13 cellular contexts compared by ENCODE assay signal in the genomic region with DNA sequence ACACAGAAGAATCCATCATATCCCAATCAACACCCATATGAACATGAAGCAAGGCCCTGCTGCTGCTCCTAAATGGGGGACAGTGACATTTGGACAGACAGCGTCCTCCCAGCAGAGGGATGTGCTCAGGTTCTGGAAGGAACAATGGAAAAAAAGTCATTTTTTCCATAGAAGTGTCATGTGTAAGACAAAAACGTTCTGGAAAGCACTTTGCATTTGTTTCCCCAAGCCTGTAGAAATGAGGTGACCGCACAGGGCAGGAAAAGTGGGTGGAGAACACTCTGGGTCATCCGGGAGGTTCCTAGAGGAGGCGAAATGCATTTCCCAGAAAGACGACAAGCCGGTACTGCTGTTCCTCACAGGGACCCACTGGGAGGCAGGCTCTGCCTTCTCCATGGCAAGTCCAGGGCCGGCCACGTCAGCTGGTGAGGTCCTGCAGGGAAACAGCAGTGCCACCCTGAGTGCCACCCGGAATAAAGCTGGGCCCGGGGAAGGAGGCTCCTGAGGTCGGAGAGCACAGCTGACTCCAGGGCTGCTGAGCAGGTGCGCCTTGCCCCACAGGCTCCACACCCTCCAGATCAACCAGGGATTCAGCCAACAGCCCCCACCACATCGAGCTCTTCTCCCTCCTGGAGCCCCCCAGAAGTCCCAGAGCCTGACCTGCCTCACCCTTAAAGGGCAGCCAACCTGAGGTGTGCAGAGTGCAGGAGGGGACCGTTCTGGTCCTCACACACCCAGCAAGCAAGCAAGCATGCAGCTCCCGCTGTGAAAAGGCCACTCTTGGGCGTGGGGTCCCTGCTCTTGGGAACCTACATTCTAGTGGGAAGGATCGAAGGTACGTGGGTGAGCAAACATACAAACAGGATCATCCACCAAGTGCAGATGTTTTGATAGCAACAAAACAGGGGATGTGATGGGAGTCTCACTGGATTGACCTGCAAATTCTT. TPM values are rescaled to one million over a fixed set of nuclear protein-coding genes. Genes with fewer than 3 reads are reported as not detected.
A peak's percentile ranks its signal among the peaks of the same experiment; 100 is the strongest.
DNase-seq lines count a peak whose midpoint lies in the region; ATAC-seq and TF ChIP-seq lines count a peak whose summit lies in the region.
"Had no signal": no experiment of that assay in that cellular context is flagged by ENCODE, and none has a peak within 500 bp of the region (broad histone marks: within the 10 kb centered on the region; RNA-seq: fewer than 3 reads in every experiment).

No MANE protein-coding gene starts in this region.

- H3K9me3 Mint-ChIP-seq in activated CD8-positive, alpha-beta T cell treated with anti-CD3 and anti-CD28 coated beads for 36 hours: peaks cover 3% of the 10 kb centered on the region

- dilution Hi-C loops in IMR-90 (cut with HindIII; ENCODE audit: low sequenced_read_pairs, unreplicated experiment): no loop called here

- no peak for DNase-seq in IMR-90
- DNase-seq in fibroblast of gingiva (ENCODE audit: low read depth): peak; percentile 46
- peak; percentile 87 for DNase-seq in mesenteric fat pad (ENCODE audit: low spot score)
- DNase-seq in thyroid gland: no peak
- DNase-seq in effector CD8-positive, alpha-beta T cell (lab: John Stamatoyannopoulos, UW): no peak
- DNase-seq in T-helper 9 cell: no peak
- DNase-seq in activated CD8-positive, alpha-beta T cell treated with anti-CD3 and anti-CD28 coated beads for 36 hours: no peak
- DNase-seq: activated CD8-positive, alpha-beta memory T cell treated with anti-CD3 and anti-CD28 coated beads, Interleukin-2, amount 50 U/mL, for 48 hours; COR-L47; NCI-H2029; stimulated activated CD8-positive, alpha-beta memory T cell treated with anti-CD3 and anti-CD28 coated beads, Interleukin-4, amount 100 ng/mL, for 48 hours had no signal

- no peak overlapping the region for H4K91ac ChIP-seq in IMR-90 (ENCODE audit: insufficient read depth, low read depth, low read length)

- TF ChIP-seq POLR2A in IMR-90 (IDR thresholded peaks at IDR 0.05; ENCODE audit: low read depth, low read length) (no peak), thyroid gland (IDR thresholded peaks at IDR 0.05) (no peak)

- no peaks in the 10 kb centered on the region for H4K20me1 ChIP-seq in IMR-90 (ENCODE audit: insufficient read depth, low read length)

- H2BK20ac ChIP-seq in IMR-90 (ENCODE audit: low read depth, low read length): no peak overlapping the region

- TF ChIP-seq CTCF in IMR-90 (conservative IDR thresholded peaks at IDR 0.05; ENCODE audit: low read depth, low read length) (0 out of 2 replicates have a peak, but pooled peaks have one; percentile 10), thyroid gland (IDR thresholded peaks at IDR 0.05) (no peak)
- TF ChIP-seq CTCF in activated CD8-positive, alpha-beta T cell treated with anti-CD3 and anti-CD28 coated beads for 36 hours (IDR thresholded peaks at IDR 0.05): no peak

- H3K56ac ChIP-seq in IMR-90 (ENCODE audit: extremely low read depth, insufficient read depth, low read length): no peak overlapping the region

- H2BK5ac ChIP-seq in IMR-90 (ENCODE audit: low read depth, low read length, poor library complexity, severe bottlenecking): no peak overlapping the region

- no peak overlapping the region for H3K27ac Mint-ChIP-seq in activated CD8-positive, alpha-beta T cell treated with anti-CD3 and anti-CD28 coated beads for 36 hours

- intact Hi-C loops in IMR-90 (cut with micrococcal nuclease): no loop called here
- intact Hi-C loops in thyroid gland (cut with DNase I): no loop called here
- intact Hi-C loops in activated CD8-positive, alpha-beta T cell treated with anti-CD3 and anti-CD28 coated beads for 36 hours (cut with micrococcal nuclease): no loop called here

- no peaks in the 10 kb centered on the region for H3K79me1 ChIP-seq in IMR-90 (ENCODE audit: low read depth in 1 of 2, low read length in 2 of 2)

- no peak for ATAC-seq in IMR-90 (ENCODE audit: low read depth)
- ATAC-seq in activated CD8-positive, alpha-beta T cell treated with anti-CD3 and anti-CD28 coated beads for 36 hours: no peak
- ATAC-seq in activated CD4-positive, CD25-positive, alpha-beta regulatory T cell treated with anti-CD3 and anti-CD28 coated beads, Interleukin-2, amount 50 U/mL, for 24 hours: no peak

- H3K27ac ChIP-seq in IMR-90 (ENCODE audit: insufficient read depth, low read length): no peak overlapping the region
- H3K27ac ChIP-seq in thyroid gland: peak overlapping the region in 2 of 3 donors; percentile 34 to 53

- no peaks in the 10 kb centered on the region for H3K9me1 ChIP-seq in IMR-90 (ENCODE audit: insufficient read depth, low read length)

- peak; percentile 20; the same call in 1 of the 2 replicates for TF ChIP-seq RAD21 in IMR-90 (IDR thresholded peaks at IDR 0.05; ENCODE audit: low read length)

- POLR2A ChIA-PET in IMR-90 (lab: Charles Lee; ENCODE audit: unreplicated experiment): no interaction called here
- POLR2A ChIA-PET in activated CD8-positive, alpha-beta T cell treated with anti-CD3 and anti-CD28 coated beads for 36 hours (lab: Charles Lee): no interaction called here

- H3K27me3 Mint-ChIP-seq in activated CD8-positive, alpha-beta T cell treated with anti-CD3 and anti-CD28 coated beads for 36 hours: no peaks in the 10 kb centered on the region

- H3K27me3 ChIP-seq in IMR-90 (ENCODE audit: control insufficient read depth, insufficient read depth, low read length) (peaks cover 2% of the 10 kb centered on the region; the same call in 1 of the 2 replicates), thyroid gland (no peaks in the 10 kb centered on the region)

- H3K4me2 ChIP-seq in IMR-90 (ENCODE audit: low read depth, low read length): no peak overlapping the region

- no peak overlapping the region for H2BK15ac ChIP-seq in IMR-90 (ENCODE audit: low read depth, low read length)

- H3K4me3 ChIP-seq in IMR-90 (ENCODE audit: insufficient read depth, low read depth, low read length): no peak overlapping the region
- no peak overlapping the region for H3K4me3 ChIP-seq in thyroid gland (replicated peaks in 1 of 3)
- H3K4me3 ChIP-seq: HAP-1 had no signal

- no peak overlapping the region for H4K5ac ChIP-seq in IMR-90 (ENCODE audit: low read depth, low read length)

- H3K36me3 Mint-ChIP-seq in activated CD8-positive, alpha-beta T cell treated with anti-CD3 and anti-CD28 coated beads for 36 hours (ENCODE audit: low read depth): no peaks in the 10 kb centered on the region

- in situ Hi-C loops in IMR-90 (cut with MboI; ENCODE audit: low sequenced_read_pairs): no loop called here

- no peak overlapping the region for H3K23ac ChIP-seq in IMR-90 (ENCODE audit: low read depth, low read length)

- H2AK5ac ChIP-seq in IMR-90 (ENCODE audit: low read depth, low read length): no peak overlapping the region

- CTCF ChIA-PET in IMR-90 (lab: Yijun Ruan, JAX): no interaction called here
- CTCF ChIA-PET in activated CD8-positive, alpha-beta T cell treated with anti-CD3 and anti-CD28 coated beads for 36 hours (lab: Charles Lee): no interaction called here

- H3K4me1 ChIP-seq in IMR-90 (ENCODE audit: control insufficient read depth, insufficient read depth, low read length) (no peaks in the 10 kb centered on the region; the same call in 1 of the 2 replicates), thyroid gland (peaks cover 7 to 15% of the 10 kb centered on the region in 2 donors)

- no peak overlapping the region for H3K4ac ChIP-seq in IMR-90 (ENCODE audit: low read depth, low read length)

- 79% methylated on average over 7 of the region's 19 CpGs; no CpG with 5 or more reads in 1 of the 2 experiments for WGBS in IMR-90 (ENCODE audit: extremely low coverage in 2 of 2, insufficient read length in 1 of 2), 2 experiments
- 82 to 86% methylated on average over 14 to 19 of the region's 19 CpGs for WGBS in thyroid gland, 2 donors

- H3K9me3 ChIP-seq in IMR-90 (ENCODE audit: control insufficient read depth, insufficient read depth, low read length) (no peaks in the 10 kb centered on the region; the same call in 1 of the 2 replicates), thyroid gland (no peaks in the 10 kb centered on the region)
- H3K9me3 ChIP-seq: HAP-1 had no signal

- no peak overlapping the region for H3K18ac ChIP-seq in IMR-90 (ENCODE audit: low read depth, low read length)

- H3K36me3 ChIP-seq in IMR-90 (ENCODE audit: control insufficient read depth, insufficient read depth, low read length): no peaks in the 10 kb centered on the region
- no peaks in the 10 kb centered on the region for H3K36me3 ChIP-seq in thyroid gland
- H3K36me3 ChIP-seq: HAP-1 had no signal

- H3K4me3 Mint-ChIP-seq in activated CD8-positive, alpha-beta T cell treated with anti-CD3 and anti-CD28 coated beads for 36 hours: no peak overlapping the region

- no peak overlapping the region for H3K9ac ChIP-seq in IMR-90 (ENCODE audit: low read depth, low read length)

- no TSS peak for BruUV-seq in IMR-90 (replicated peaks; lab: Mats Ljungman, UMichigan)

- H3K4me1 Mint-ChIP-seq in activated CD8-positive, alpha-beta T cell treated with anti-CD3 and anti-CD28 coated beads for 36 hours (ENCODE audit: low read depth): no peaks in the 10 kb centered on the region

- no peak overlapping the region for H2AFZ ChIP-seq in IMR-90 (replicated peaks; ENCODE audit: low read length, poor library complexity)

- no peak overlapping the region for H4K8ac ChIP-seq in IMR-90 (ENCODE audit: low read depth in 2 of 2, low read length in 2 of 2)

- no peak overlapping the region for H2BK120ac ChIP-seq in IMR-90 (ENCODE audit: low read depth, low read length)

- H3K14ac ChIP-seq in IMR-90 (replicated peaks; ENCODE audit: low read depth, low read length): no peak overlapping the region

- H2AK9ac ChIP-seq in IMR-90 (replicated peaks; ENCODE audit: low read depth, low read length, poor library complexity): no peak overlapping the region

TF ChIP-seq in IMR-90, 13 proteins besides CTCF, POLR2A, EP300 and RAD21:
- no peak for TF ChIP-seq SMC3 (IDR thresholded peaks at IDR 0.05; ENCODE audit: low read depth, low read length)
- TF ChIP-seq RFX5 (IDR thresholded peaks at IDR 0.05; ENCODE audit: low read depth, low read length): no peak

RNA-seq across cellular contexts. Expression of a gene that starts 28.8 kb away (rescaled TPM):
- total RNA-seq in IMR-90 (2012; rRNA removed) (31.7 and 36.7 TPM in 2 replicates), mesenteric fat pad (30.5 TPM), thyroid gland (10 to 100 TPM; 30.4 to 75.8 (median 41.1) TPM)
- polyA plus RNA-seq in IMR-90 (2012; rRNA removed): 20.6 and 21.4 TPM in 2 replicates
- polyA plus RNA-seq in IMR-90 (2012; cell fraction: cytosol; rRNA removed): 15.9 and 20.4 TPM in 2 replicates
- 12.2 and 16.8 TPM in 2 replicates for polyA plus RNA-seq in IMR-90 (2012; cell fraction: nucleus; rRNA removed; ENCODE audit: low replicate concordance)
- total RNA-seq in activated CD8-positive, alpha-beta T cell treated with anti-CD3 and anti-CD28 coated beads for 36 hours: 10 to 100 TPM in 1 of 2 experiments, 1 to 10 TPM in 1; 9.6 to 10.4 TPM

Comparison
In these comparisons a context has a peak if more than half of its experiments do, and no peak if none do; other contexts are left out.
1. DNase-seq: peak in fibroblast of gingiva (single experiment) and mesenteric fat pad (single experiment); none in IMR-90 (single experiment), thyroid gland (0 of 2), effector CD8-positive, alpha-beta T cell (single experiment), T-helper 9 cell (single experiment) and activated CD8-positive, alpha-beta T cell treated with anti-CD3 and anti-CD28 coated beads for 36 hours (single experiment).